ENCODE assay signal across 8 cellular contexts in the genomic region with DNA sequence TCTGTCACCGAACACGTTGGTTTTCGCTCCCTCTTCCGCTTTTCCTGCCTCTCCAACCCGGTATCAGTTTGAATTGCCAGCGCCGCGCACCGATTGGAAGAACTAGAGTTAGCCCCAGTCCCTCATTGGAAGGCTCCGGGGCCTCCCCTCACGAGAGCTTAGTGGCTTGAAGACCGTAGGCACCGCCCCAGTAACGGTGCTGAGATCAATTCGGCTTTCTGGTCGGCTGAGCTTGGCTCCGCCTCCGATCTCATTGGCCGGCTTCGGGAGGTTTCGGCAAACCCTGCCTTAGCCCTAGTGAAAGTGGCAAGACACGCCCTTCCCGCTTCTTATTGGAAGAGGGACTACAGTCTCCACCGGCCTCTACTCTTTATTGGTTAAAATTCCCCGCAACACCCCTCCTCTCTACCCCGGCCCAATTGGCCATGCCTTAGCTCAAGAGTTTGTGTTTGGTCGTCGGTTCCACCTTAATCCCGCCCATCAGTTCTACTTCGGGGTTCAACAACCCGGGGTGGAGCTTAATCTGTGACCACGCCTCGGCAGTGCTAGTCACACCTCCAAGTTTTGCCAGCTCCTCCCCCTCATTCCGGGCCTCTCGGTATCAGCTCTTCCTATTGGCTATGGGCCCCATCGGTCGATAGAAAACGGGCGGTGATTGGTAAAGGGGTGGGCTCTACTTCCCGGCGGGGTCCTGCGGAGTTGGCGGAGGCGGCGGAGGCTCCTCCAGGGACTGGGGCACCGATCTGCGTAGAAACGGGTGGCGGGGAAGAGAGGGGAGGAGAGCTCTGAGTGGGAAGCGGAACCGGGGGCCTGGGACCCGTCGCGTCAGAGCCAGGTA. TPM values are rescaled to one million over a fixed set of nuclear protein-coding genes. Genes with fewer than 3 reads are reported as not detected.
DNase-seq lines count a peak whose midpoint lies in the region; ATAC-seq, FAIRE-seq and TF ChIP-seq lines count a peak whose summit lies in the region.
"Not testable (repeated sequence)": the region's sequence is repeated elsewhere in the genome, so short reads cannot be mapped to it uniquely, and the experiment has no call there.

A gene (minus strand): TSS at position 51 of the 838 bp plus-strand sequence. CDS start 851 bp downstream, outside the sequence.
A gene (plus strand): TSS at position 686 of the 838 bp plus-strand sequence. CDS start 2,472 bp downstream, outside the sequence.

- CTCF ChIA-PET in HepG2 (lab: Yijun Ruan, JAX; ENCODE audit: low intra/inter-chr PET ratio, low total read pairs): not testable (repeated sequence)

- H3K4me1 Mint-ChIP-seq in dendritic cell treated with granulocyte-macrophage colony-stimulating factor and Interleukin-4, amounts not matched to agents 40 ng/mL and 50 ng/mL, for 4 days (ENCODE audit: low read depth): not testable (repeated sequence)

- H3K9ac ChIP-seq in HepG2 (ENCODE audit: insufficient read depth, low read depth, low read length): 0 out of 2 replicates have a peak within 1 kb of the TSS, but pooled peaks have one; percentile 22

- H2AFZ ChIP-seq in HepG2 (ENCODE audit: low read length): not testable (repeated sequence)

- H3K9me3 Mint-ChIP-seq in dendritic cell treated with granulocyte-macrophage colony-stimulating factor and Interleukin-4, amounts not matched to agents 40 ng/mL and 50 ng/mL, for 4 days: not testable (repeated sequence)

- peak within 1 kb of the TSS; percentile 95 for H3K27ac Mint-ChIP-seq in dendritic cell treated with granulocyte-macrophage colony-stimulating factor and Interleukin-4, amounts not matched to agents 40 ng/mL and 50 ng/mL, for 4 days

- FAIRE-seq in HepG2 (lab: Jason Lieb, UNC): not testable (repeated sequence)

- H3K36me3 Mint-ChIP-seq in dendritic cell treated with granulocyte-macrophage colony-stimulating factor and Interleukin-4, amounts not matched to agents 40 ng/mL and 50 ng/mL, for 4 days (ENCODE audit: low read depth): not testable (repeated sequence)

- in situ Hi-C loops in HepG2 (cut with HindIII; ENCODE audit: extremely low pct_ligation_motif_present, low pct_unique_long_range_greater_than_20kb): not testable (repeated sequence)

- H3K27me3 Mint-ChIP-seq in dendritic cell treated with granulocyte-macrophage colony-stimulating factor and Interleukin-4, amounts not matched to agents 40 ng/mL and 50 ng/mL, for 4 days: not testable (repeated sequence)

- TF ChIP-seq RAD21 in HepG2 (CRISPR knock-in tag; IDR thresholded peaks at IDR 0.05): not testable (repeated sequence)

- TF ChIP-seq POLR2A in HepG2 (IDR thresholded peaks at IDR 0.05; ENCODE audit: insufficient read depth in 1 of 2, low read depth in 2 of 2, low read length in 2 of 2): not testable (repeated sequence)

- POLR2A ChIA-PET in HepG2 (lab: Yijun Ruan, JAX): interaction anchor here (0.7 kb wide), 1 partner anchor 402 kb away, joined by 4 read pairs; no protein-coding TSS in a partner anchor

- H4K20me1 ChIP-seq in HepG2 (ENCODE audit: insufficient read depth, low read length): not testable (repeated sequence)

- not testable (repeated sequence) for BruUV-seq in HepG2 (replicated peaks; lab: Mats Ljungman, UMichigan)

- not testable (repeated sequence) for H3K4me1 ChIP-seq in HepG2 (ENCODE audit: insufficient read depth, low read length)

- H3K4me3 ChIP-seq in HepG2 (replicated peaks in 1 of 3; ENCODE audit: insufficient read depth in 1 of 3, low read depth in 2 of 3, low read length in 3 of 3): peak within 1 kb of the TSS; percentile 40 to 61 (median 60); a peak in 5 of 6 replicates

- H3K4me3 Mint-ChIP-seq in dendritic cell treated with granulocyte-macrophage colony-stimulating factor and Interleukin-4, amounts not matched to agents 40 ng/mL and 50 ng/mL, for 4 days: peak within 1 kb of the TSS; percentile 89

- H3K4me2 ChIP-seq in HepG2 (ENCODE audit: low read depth, low read length): peak within 1 kb of the TSS; percentile 39; the same call in 1 of the 2 replicates

- WGBS in HepG2 (ENCODE audit: low lambda C conversion rate): 1% methylated on average over 12 of the region's 54 CpGs

- ATAC-seq in GM19455 (IDR thresholded peaks at IDR 0.05; ENCODE audit: unreplicated experiment): peak; percentile 79
- peak; percentile 82 for ATAC-seq in HG03565 (IDR thresholded peaks at IDR 0.05; ENCODE audit: unreplicated experiment)
- ATAC-seq in HepG2: peak; percentile 86

- peak; percentile 98 for DNase-seq in NCI-H774 (lab: John Stamatoyannopoulos, UW)
- DNase-seq in activated CD4-positive, alpha-beta T cell treated with anti-CD3 and anti-CD28 coated beads, Interleukin-2, amount 50 U/mL, for 24 hours (ENCODE audit: low read depth in 1 of 2, low spot score in 1 of 2): peak; percentile 74 to 93
- DNase-seq in HepG2 (ENCODE audit: low spot score): peak; percentile 98
- peak; percentile 92 for DNase-seq in stimulated activated CD4-positive, alpha-beta T cell treated with anti-CD3 and anti-CD28 coated beads, Interleukin-4, amount 100 ng/mL, for 24 hours

- H3K9me3 ChIP-seq in HepG2 (ENCODE audit: low read length): not testable (repeated sequence)

- peak within 1 kb of the TSS; percentile 50 for H3K27ac ChIP-seq in C4-2B
- not testable (repeated sequence) for H3K27ac ChIP-seq in HepG2 (ENCODE audit: extremely low read length, insufficient read depth, low read length)

- H3K79me2 ChIP-seq in HepG2 (ENCODE audit: insufficient read depth, low read length): not testable (repeated sequence)

- H3K36me3 ChIP-seq in HepG2 (replicated peaks in 1 of 2; ENCODE audit: control insufficient read depth in 1 of 2, insufficient read depth in 2 of 2, low read length in 2 of 2): not testable (repeated sequence)

- TF ChIP-seq CTCF in C4-2B (conservative IDR thresholded peaks at IDR 0.05); HepG2 (CRISPR knock-in tag; IDR thresholded peaks at IDR 0.05): not testable (repeated sequence)

- H3K27me3 ChIP-seq in HepG2 (ENCODE audit: control insufficient read depth in 1 of 2, insufficient read depth in 2 of 2, low read length in 2 of 2): not testable (repeated sequence)

- intact Hi-C loops in dendritic cell treated with granulocyte-macrophage colony-stimulating factor and Interleukin-4, amounts not matched to agents 40 ng/mL and 50 ng/mL, for 4 days (cut with micrococcal nuclease); HepG2 (cut with micrococcal nuclease; ENCODE audit: unreplicated experiment): not testable (repeated sequence)

- not testable (repeated sequence) for TF ChIP-seq EP300 in HepG2 (IDR thresholded peaks at IDR 0.05; ENCODE audit: low read depth in 2 of 2, low read length in 2 of 2); HepG2 (CRISPR knock-in tag; IDR thresholded peaks at IDR 0.05; ENCODE audit: borderline replicate concordance)

RNA-seq across cellular contexts. Expression of the first gene that starts in this region (rescaled TPM):
- 6.7 and 7.6 TPM in 2 replicates for total RNA-seq in HepG2 (2016; rRNA removed; fragmentation: Illumina TruSeq; extraction: Trizol)
- total RNA-seq in HepG2 (2016; cell fraction: cytosol; rRNA removed; fragmentation: Illumina TruSeq; extraction: Trizol; ENCODE audit: low read depth): 1.9 and 3.6 TPM in 2 replicates
- 6.6 and 7.4 TPM in 2 replicates for total RNA-seq in HepG2 (2016; cell fraction: insoluble cytoplasmic fraction; rRNA removed; fragmentation: Illumina TruSeq; extraction: Trizol)
- total RNA-seq in HepG2 (2016; cell fraction: membrane; rRNA removed; fragmentation: Illumina TruSeq; extraction: Trizol): 6.1 and 6.3 TPM in 2 replicates
- 3.5 and 6.2 TPM in 2 replicates for total RNA-seq in HepG2 (2016; cell fraction: nucleus; rRNA removed; fragmentation: Illumina TruSeq; extraction: Trizol)
- polyA plus RNA-seq in HepG2 (2011; rRNA removed): 5.0 and 7.7 TPM in 2 replicates
- polyA plus RNA-seq in HepG2 (2011; cell fraction: cytosol; rRNA removed): 3.2 and 3.5 TPM in 2 replicates
- 2.8 and 4.5 TPM in 2 replicates for polyA plus RNA-seq in HepG2 (2011; cell fraction: nucleus; rRNA removed)
- 4.9 and 7.1 TPM in 2 replicates for polyA plus RNA-seq in HepG2 (2012)
- polyA plus RNA-seq in HepG2 (2016; cell fraction: cytosol; fragmentation: Illumina TruSeq; extraction: Trizol; ENCODE audit: low read depth): 1.1 and 1.7 TPM in 2 replicates
- polyA plus RNA-seq in HepG2 (2016; cell fraction: insoluble cytoplasmic fraction; fragmentation: Illumina TruSeq; extraction: Trizol; ENCODE audit: low read depth): 11.4 and 12.2 TPM in 2 replicates
- polyA plus RNA-seq in HepG2 (2016; cell fraction: membrane; fragmentation: Illumina TruSeq; extraction: Trizol; ENCODE audit: low read depth): 2.5 TPM in 2 replicates
- polyA plus RNA-seq in HepG2 (2016; cell fraction: nucleus; fragmentation: Illumina TruSeq; extraction: Trizol; ENCODE audit: insufficient read depth, low read depth): 11.1 and 11.8 TPM in 2 replicates
- polyA minus RNA-seq in HepG2 (2011; rRNA and poly(A)+ RNA removed; ENCODE audit: low replicate concordance): 5.0 and 26.4 TPM in 2 replicates
- 8.2 and 9.0 TPM in 2 replicates for polyA minus RNA-seq in HepG2 (2011; cell fraction: cytosol; rRNA and poly(A)+ RNA removed)
- 6.5 and 9.8 TPM in 2 replicates for polyA minus RNA-seq in HepG2 (2011; cell fraction: nucleus; rRNA and poly(A)+ RNA removed)

RNA-seq across cellular contexts. Expression of the second gene that starts in this region (rescaled TPM):
- total RNA-seq in HepG2 (2016; rRNA removed; fragmentation: Illumina TruSeq; extraction: Trizol): 8.4 and 9.8 TPM in 2 replicates
- total RNA-seq in HepG2 (2016; cell fraction: cytosol; rRNA removed; fragmentation: Illumina TruSeq; extraction: Trizol; ENCODE audit: low read depth): 1.8 and 3.6 TPM in 2 replicates
- total RNA-seq in HepG2 (2016; cell fraction: insoluble cytoplasmic fraction; rRNA removed; fragmentation: Illumina TruSeq; extraction: Trizol): 8.6 and 10.9 TPM in 2 replicates
- 6.3 and 7.7 TPM in 2 replicates for total RNA-seq in HepG2 (2016; cell fraction: membrane; rRNA removed; fragmentation: Illumina TruSeq; extraction: Trizol)
- 12.2 and 12.3 TPM in 2 replicates for total RNA-seq in HepG2 (2016; cell fraction: nucleus; rRNA removed; fragmentation: Illumina TruSeq; extraction: Trizol)
- polyA plus RNA-seq in HepG2 (2011; rRNA removed): 5.5 and 6.9 TPM in 2 replicates
- 4.6 and 6.0 TPM in 2 replicates for polyA plus RNA-seq in HepG2 (2011; cell fraction: cytosol; rRNA removed)
- polyA plus RNA-seq in HepG2 (2011; cell fraction: nucleus; rRNA removed): 6.4 and 7.4 TPM in 2 replicates
- polyA plus RNA-seq in HepG2 (2012): 7.1 and 7.8 TPM in 2 replicates
- 0.37 and 0.55 TPM in 2 replicates for polyA plus RNA-seq in HepG2 (2016; cell fraction: cytosol; fragmentation: Illumina TruSeq; extraction: Trizol; ENCODE audit: low read depth)
- 9.7 and 10.6 TPM in 2 replicates for polyA plus RNA-seq in HepG2 (2016; cell fraction: insoluble cytoplasmic fraction; fragmentation: Illumina TruSeq; extraction: Trizol; ENCODE audit: low read depth)
- polyA plus RNA-seq in HepG2 (2016; cell fraction: membrane; fragmentation: Illumina TruSeq; extraction: Trizol; ENCODE audit: low read depth): 1.8 and 2.1 TPM in 2 replicates
- 13.3 and 13.6 TPM in 2 replicates for polyA plus RNA-seq in HepG2 (2016; cell fraction: nucleus; fragmentation: Illumina TruSeq; extraction: Trizol; ENCODE audit: insufficient read depth, low read depth)
- 9.5 and 27.2 TPM in 2 replicates for polyA minus RNA-seq in HepG2 (2011; rRNA and poly(A)+ RNA removed; ENCODE audit: low replicate concordance)
- polyA minus RNA-seq in HepG2 (2011; cell fraction: cytosol; rRNA and poly(A)+ RNA removed): 20.3 and 20.6 TPM in 2 replicates
- 15.9 and 16.2 TPM in 2 replicates for polyA minus RNA-seq in HepG2 (2011; cell fraction: nucleus; rRNA and poly(A)+ RNA removed)
